ENCODE assay signal across 1 cellular context in genomic region chr1:173475564-173476196, GRCh38.
TF ChIP-seq lines count a peak whose summit lies in the region.

No MANE protein-coding gene starts in this region.

TF ChIP-seq in IMR-90, 13 proteins besides CTCF, POLR2A, EP300 and RAD21 (continued from another document):
- no peak for TF ChIP-seq USF2 (IDR thresholded peaks at IDR 0.05; ENCODE audit: low read depth, low read length)
- peak; percentile 20; the same call in 1 of the 2 replicates for TF ChIP-seq BHLHE40 (IDR thresholded peaks at IDR 0.05; ENCODE audit: low read depth, low read length)
- TF ChIP-seq MAZ (IDR thresholded peaks at IDR 0.05; ENCODE audit: borderline replicate concordance, low read depth, low read length), result no peak
- TF ChIP-seq ELK1 (IDR thresholded peaks at IDR 0.05; ENCODE audit: borderline replicate concordance, low read depth, low read length), result no peak
- peak; percentile 16; the same call in 1 of the 2 replicates for TF ChIP-seq CEBPB (IDR thresholded peaks at IDR 0.05; ENCODE audit: low read depth, low read length)
- peak; percentile 18; the same call in 1 of the 2 replicates for TF ChIP-seq MAFK (IDR thresholded peaks at IDR 0.05; ENCODE audit: low read depth, low read length)
- TF ChIP-seq RFX5 (IDR thresholded peaks at IDR 0.05; ENCODE audit: low read depth, low read length), result no peak
- TF ChIP-seq SMC3 (IDR thresholded peaks at IDR 0.05; ENCODE audit: low read depth, low read length), result no peak
- TF ChIP-seq MXI1 (IDR thresholded peaks at IDR 0.05; ENCODE audit: borderline replicate concordance, low read depth, low read length), result peak; percentile 38; the same call in 1 of the 2 replicates
- TF ChIP-seq NFE2L2 (IDR thresholded peaks at IDR 0.05; ENCODE audit: low read depth, low read length), result no peak
